Comparison of ENCODE assay signal across 8 cellular contexts in the genomic region with DNA sequence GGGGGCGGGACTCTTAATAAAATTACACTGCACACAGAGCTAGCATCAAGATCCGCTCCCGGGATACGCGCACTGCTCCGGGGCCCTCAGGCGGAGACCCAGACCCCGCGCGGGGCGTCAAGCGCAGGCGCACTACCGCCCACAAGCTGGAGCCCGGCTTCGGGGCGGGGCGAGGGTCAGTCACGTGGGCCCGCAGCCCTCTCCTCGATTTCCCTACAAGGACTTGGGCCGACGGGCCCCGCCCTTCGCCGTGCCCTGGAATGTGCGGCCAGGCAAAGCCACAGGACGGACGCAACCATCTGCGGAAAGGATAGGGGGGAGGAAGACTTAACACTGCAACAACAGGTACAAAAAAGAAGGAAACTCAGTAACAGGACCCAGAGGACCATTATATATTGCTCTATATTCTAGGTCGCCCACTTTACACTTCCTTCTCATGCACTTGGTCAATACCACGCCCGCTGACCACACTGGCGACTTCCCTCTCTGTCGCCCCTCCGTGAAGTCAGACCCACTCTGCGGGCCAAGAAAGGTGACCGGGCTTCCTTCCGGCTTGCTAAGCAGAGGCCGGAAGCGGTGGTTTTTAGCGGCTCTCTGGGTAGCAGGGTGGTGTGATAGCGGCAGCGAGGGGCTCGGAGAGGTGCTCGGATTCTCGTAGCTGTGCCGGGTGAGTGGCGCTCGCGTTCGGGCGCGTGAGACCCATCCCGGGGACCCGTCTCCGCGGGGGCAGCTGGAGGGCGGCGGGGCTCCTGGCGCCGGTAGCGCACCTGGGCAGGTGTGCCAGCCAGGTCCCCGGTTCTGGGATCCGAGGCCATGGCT. TPM values are rescaled to one million over a fixed set of nuclear protein-coding genes. Genes with fewer than 3 reads are reported as not detected.
DNase-seq lines count a peak whose midpoint lies in the region; ATAC-seq and TF ChIP-seq lines count a peak whose summit lies in the region.

A gene (plus strand): TSS at position 559 of the 819 bp plus-strand sequence. CDS start 5,447 bp downstream, outside the sequence.

- H3K4me2 ChIP-seq in Karpas-422 (ENCODE audit: low read depth, low read length, poor library complexity, severe bottlenecking) = peak within 1 kb of the TSS; percentile 86

- H3K4me3 ChIP-seq in Karpas-422 (ENCODE audit: low read length) (peak within 1 kb of the TSS; percentile 89), esophagus muscularis mucosa (peak within 1 kb of the TSS; percentile 87 to 98 (median 94))

- H3K4me1 ChIP-seq in Karpas-422 (ENCODE audit: low read length) = peaks cover 44% of the 10 kb centered on the region
- peaks cover 26 to 69% (median 63%) of the 10 kb centered on the region in 4 donors for H3K4me1 ChIP-seq in esophagus muscularis mucosa

- 0% methylated on average over 3 of the region's 65 CpGs for whole genome bisulfite sequencing in esophagus muscularis mucosa

- TF ChIP-seq POLR2A in esophagus muscularis mucosa (IDR thresholded peaks at IDR 0.05; ENCODE audit: low read depth) = peak; percentile 92

- peak; percentile 79 for ATAC-seq in GM21825 (IDR thresholded peaks at IDR 0.05; ENCODE audit: unreplicated experiment)

- peaks cover 15% of the 10 kb centered on the region; the same call in 1 of the 2 replicates for H3K36me3 ChIP-seq in Karpas-422 (ENCODE audit: insufficient read depth, low read length)
- peaks cover 0 to 12% (median 3%) of the 10 kb centered on the region in 4 donors for H3K36me3 ChIP-seq in esophagus muscularis mucosa

- no peak for TF ChIP-seq CTCF in esophagus muscularis mucosa (IDR thresholded peaks at IDR 0.05)

- peaks cover 44% of the 10 kb centered on the region for H3K79me2 ChIP-seq in Karpas-422 (ENCODE audit: low read length)

- no peak for TF ChIP-seq EP300 in esophagus muscularis mucosa (IDR thresholded peaks at IDR 0.05)

- DNase-seq in DMS79 treated with DMSO at 0.1 percent for 48 hours (lab: John Stamatoyannopoulos, UW) (peak; percentile 96), Karpas-422 (peak; percentile 99), RKO (ENCODE audit: low spot score) (peak; percentile 98), activated T-helper 1 cell treated with Interleukin-2 at 50 U/mL for 16 hours (ENCODE audit: low read depth) (peak; percentile 82), esophagus muscularis mucosa (ENCODE audit: extremely low spot score) (peak; percentile 98), myocyte (ENCODE audit: low read depth) (peak; percentile 98)
- DNase-seq in stimulated activated CD8-positive, alpha-beta memory T cell treated with anti-CD3 and anti-CD28 coated beads, Interleukin-7, amount 100 ng/mL, for 48 hours (ENCODE audit: extremely low read depth in 1 of 2, low read depth in 1 of 2) = peak; percentile 94 to 96

- H3K9me3 ChIP-seq in Karpas-422 (ENCODE audit: low read length) (no peaks in the 10 kb centered on the region), esophagus muscularis mucosa (no peaks in the 10 kb centered on the region)

- H3K9ac ChIP-seq in Karpas-422 (ENCODE audit: low read length) = peak within 1 kb of the TSS; percentile 95

- H3K9me2 ChIP-seq in Karpas-422 (replicated peaks; ENCODE audit: insufficient read depth, low read length) = no peaks in the 10 kb centered on the region

- H2AFZ ChIP-seq in Karpas-422 (ENCODE audit: low read length) = peak within 1 kb of the TSS; percentile 87

- H3K27me3 ChIP-seq in Karpas-422 (ENCODE audit: low read length) (no peaks in the 10 kb centered on the region), esophagus muscularis mucosa (no peaks in the 10 kb centered on the region)

- H3K27ac ChIP-seq in Karpas-422 (ENCODE audit: low read length) (peak within 1 kb of the TSS; percentile 82), esophagus muscularis mucosa (replicated peaks in 1 of 4) (peak within 1 kb of the TSS; percentile 99 to 100 (median 99))

- peaks cover 14% of the 10 kb centered on the region; the same call in 1 of the 2 replicates for H4K20me1 ChIP-seq in Karpas-422 (ENCODE audit: insufficient read depth, low read depth, low read length)

- intact Hi-C loops in esophagus muscularis mucosa (cut with DNase I) = loop anchor here (5.0 to 10.0 kb wide), 3 partner anchors 183 to 315 kb away; a partner anchor contains a TSS

RNA-seq across cellular contexts. Expression of the gene that starts here (rescaled TPM):
- 300 and 482 TPM in 2 replicates for total RNA-seq in Karpas-422 (2014; rRNA removed; shearing (Covaris generic); ENCODE audit: low replicate concordance)
- total RNA-seq in esophagus muscularis mucosa (100 to 1,000 TPM; 297 to 460 (median 380) TPM), myocyte (680 and 760 TPM in 2 replicates)
- 776 TPM for polyA plus RNA-seq in myocyte (2012)

Comparison
In these comparisons a context has a peak if more than half of its experiments do, and no peak if none do; other contexts are left out.
1. Peak in every context shown above with its lines: DNase-seq, ATAC-seq, H3K4me3 ChIP-seq and H3K27ac ChIP-seq.